In genomic region chr17:75131278-75132017, GRCh38 we compare ENCODE assay signal across 8 cellular contexts. TPM values are rescaled to one million over a fixed set of nuclear protein-coding genes. Genes with fewer than 3 reads are reported as not detected.
DNase-seq lines count a peak whose midpoint lies in the region; ATAC-seq and TF ChIP-seq lines count a peak whose summit lies in the region.

NT5C (minus strand) TSS chr17:75131742; CDS start chr17:75131707, 35 bp downstream.

- peaks cover 12% of the 10 kb centered on the region for H3K4me1 Mint-ChIP-seq in activated T-cell treated with anti-CD3 and anti-CD28 coated beads, Interleukin-2, amount 50 U/mL, for 4 hours (ENCODE audit: low read depth)
- peaks cover 37% of the 10 kb centered on the region for H3K4me1 Mint-ChIP-seq in stimulated activated naive CD8-positive, alpha-beta T cell treated with anti-CD3 and anti-CD28 coated beads, Interleukin-15, amount 100 ng/mL, for 72 hours

- WGBS in esophagus muscularis mucosa: 5% methylated on average over 12 of the region's 82 CpGs

- no peaks in the 10 kb centered on the region for H3K9me3 Mint-ChIP-seq in activated T-cell treated with anti-CD3 and anti-CD28 coated beads, Interleukin-2, amount 50 U/mL, for 4 hours
- H3K9me3 Mint-ChIP-seq in stimulated activated naive CD8-positive, alpha-beta T cell treated with anti-CD3 and anti-CD28 coated beads, Interleukin-15, amount 100 ng/mL, for 72 hours: no peaks in the 10 kb centered on the region

- H3K27me3 ChIP-seq in esophagus muscularis mucosa: no peaks in the 10 kb centered on the region
- H3K27me3 ChIP-seq in muscle layer of duodenum (ENCODE audit: low read depth, low read length): no peaks in the 10 kb centered on the region

- H3K9me3 ChIP-seq in esophagus muscularis mucosa (no peaks in the 10 kb centered on the region), muscle layer of duodenum (ENCODE audit: control insufficient read depth in 1 of 2, low read length in 2 of 2) (no peaks in the 10 kb centered on the region)

- peak within 1 kb of the TSS; percentile 90 for H3K4me3 Mint-ChIP-seq in activated T-cell treated with anti-CD3 and anti-CD28 coated beads, Interleukin-2, amount 50 U/mL, for 4 hours
- H3K4me3 Mint-ChIP-seq in stimulated activated naive CD8-positive, alpha-beta T cell treated with anti-CD3 and anti-CD28 coated beads, Interleukin-15, amount 100 ng/mL, for 72 hours: peak within 1 kb of the TSS; percentile 91 to 95

- intact Hi-C loops in esophagus muscularis mucosa (cut with DNase I): loop anchor here (2.0 to 5.0 kb wide), 2 partner anchors 17 to 51 kb away; partner anchors contain the start of gene SUMO2

- H3K4me1 ChIP-seq in esophagus muscularis mucosa (peaks cover 10 to 28% (median 21%) of the 10 kb centered on the region in 4 donors), muscle layer of duodenum (ENCODE audit: control insufficient read depth in 1 of 2, insufficient read depth in 2 of 2, low read length in 2 of 2) (peaks cover 5 to 9% of the 10 kb centered on the region in 2 donors)

- H3K36me3 ChIP-seq in esophagus muscularis mucosa (peaks cover 0 to 29% (median 27%) of the 10 kb centered on the region in 4 donors), muscle layer of duodenum (ENCODE audit: control insufficient read depth in 1 of 2, insufficient read depth in 2 of 2, low read length in 2 of 2) (peaks cover 9 to 19% of the 10 kb centered on the region in 2 donors)

- H3K27ac ChIP-seq in esophagus muscularis mucosa (replicated peaks in 1 of 4): peak within 1 kb of the TSS; percentile 85 to 94 (median 90)
- H3K27ac ChIP-seq in muscle layer of duodenum (ENCODE audit: low read length): peak within 1 kb of the TSS; percentile 51

- H3K36me3 Mint-ChIP-seq in activated T-cell treated with anti-CD3 and anti-CD28 coated beads, Interleukin-2, amount 50 U/mL, for 4 hours (ENCODE audit: insufficient read depth): peaks cover 14% of the 10 kb centered on the region

- ATAC-seq in activated T-cell treated with anti-CD3 and anti-CD28 coated beads, Interleukin-2, amount 50 U/mL, for 4 hours: peak; percentile 83 to 85
- ATAC-seq in stimulated activated naive CD8-positive, alpha-beta T cell treated with anti-CD3 and anti-CD28 coated beads, Interleukin-15, amount 100 ng/mL, for 72 hours: peak; percentile 92

- no peak for TF ChIP-seq POLR2A in esophagus muscularis mucosa (IDR thresholded peaks at IDR 0.05; ENCODE audit: low read depth)

- TF ChIP-seq CTCF in GM20000 (IDR thresholded peaks at IDR 0.05; ENCODE audit: extremely low read depth, missing control alignments) (peak; percentile 85), esophagus muscularis mucosa (IDR thresholded peaks at IDR 0.05) (peak; percentile 63 to 78 (median 73))

- H3K4me3 ChIP-seq in esophagus muscularis mucosa: peak within 1 kb of the TSS; percentile 70 to 89 (median 85)
- peak within 1 kb of the TSS; percentile 67 to 94 for H3K4me3 ChIP-seq in muscle layer of duodenum (ENCODE audit: low read depth in 1 of 2, low read length in 2 of 2)

- no peak for TF ChIP-seq EP300 in esophagus muscularis mucosa (IDR thresholded peaks at IDR 0.05)

- DNase-seq in DMS 273 treated with DMSO at 0.1 percent for 48 hours (lab: John Stamatoyannopoulos, UW) (peak; percentile 56), GM20000 (ENCODE audit: low spot score) (peak; percentile 95), HT1080 (ENCODE audit: low read depth) (peak; percentile 84), OCI-M1 (lab: John Stamatoyannopoulos, UW) (peak; percentile 90), esophagus muscularis mucosa (ENCODE audit: extremely low spot score) (no peak)
- DNase-seq in activated T-cell treated with anti-CD3 and anti-CD28 coated beads, Interleukin-2, amount 50 U/mL, for 4 hours: peak; percentile 52
- DNase-seq in stimulated activated naive CD8-positive, alpha-beta T cell treated with anti-CD3 and anti-CD28 coated beads, Interleukin-15, amount 100 ng/mL, for 72 hours: peak; percentile 80 to 81

- no peaks in the 10 kb centered on the region for H3K27me3 Mint-ChIP-seq in activated T-cell treated with anti-CD3 and anti-CD28 coated beads, Interleukin-2, amount 50 U/mL, for 4 hours (ENCODE audit: low read depth)
- no peaks in the 10 kb centered on the region for H3K27me3 Mint-ChIP-seq in stimulated activated naive CD8-positive, alpha-beta T cell treated with anti-CD3 and anti-CD28 coated beads, Interleukin-15, amount 100 ng/mL, for 72 hours

- peak within 1 kb of the TSS; percentile 95 to 96 for H3K27ac Mint-ChIP-seq in stimulated activated naive CD8-positive, alpha-beta T cell treated with anti-CD3 and anti-CD28 coated beads, Interleukin-15, amount 100 ng/mL, for 72 hours

RNA-seq across cellular contexts. Expression of gene NT5C, which starts in this region (rescaled TPM):
- total RNA-seq in HT1080 (2014; rRNA removed; shearing (Covaris generic)): 150 and 161 TPM in 2 replicates
- polyA plus RNA-seq in HT1080 (2015; cell fraction: cytosol; rRNA removed): 136 and 141 TPM in 2 replicates
- 175 and 206 TPM in 2 replicates for polyA plus RNA-seq in HT1080 (2015; cell fraction: nucleus; rRNA removed)
- 100 to 1,000 TPM in 1 of 3 donors, 10 to 100 TPM in 2; 91.0 to 103 (median 91.4) TPM for total RNA-seq in activated T-cell treated with anti-CD3 and anti-CD28 coated beads, Interleukin-2, amount 50 U/mL, for 4 hours
- total RNA-seq in esophagus muscularis mucosa: 10 to 100 TPM; 70.6 to 98.7 (median 75.1) TPM
